In genomic region chr3:179826247-179826637, GRCh38 we compare ENCODE assay signal across 1 cellular context.
TF ChIP-seq lines count a peak whose summit lies in the region.

No MANE protein-coding gene starts in this region.

TF ChIP-seq in GM23338, 12 proteins besides CTCF, POLR2A, EP300 and RAD21:
- TF ChIP-seq, protein P1, sequence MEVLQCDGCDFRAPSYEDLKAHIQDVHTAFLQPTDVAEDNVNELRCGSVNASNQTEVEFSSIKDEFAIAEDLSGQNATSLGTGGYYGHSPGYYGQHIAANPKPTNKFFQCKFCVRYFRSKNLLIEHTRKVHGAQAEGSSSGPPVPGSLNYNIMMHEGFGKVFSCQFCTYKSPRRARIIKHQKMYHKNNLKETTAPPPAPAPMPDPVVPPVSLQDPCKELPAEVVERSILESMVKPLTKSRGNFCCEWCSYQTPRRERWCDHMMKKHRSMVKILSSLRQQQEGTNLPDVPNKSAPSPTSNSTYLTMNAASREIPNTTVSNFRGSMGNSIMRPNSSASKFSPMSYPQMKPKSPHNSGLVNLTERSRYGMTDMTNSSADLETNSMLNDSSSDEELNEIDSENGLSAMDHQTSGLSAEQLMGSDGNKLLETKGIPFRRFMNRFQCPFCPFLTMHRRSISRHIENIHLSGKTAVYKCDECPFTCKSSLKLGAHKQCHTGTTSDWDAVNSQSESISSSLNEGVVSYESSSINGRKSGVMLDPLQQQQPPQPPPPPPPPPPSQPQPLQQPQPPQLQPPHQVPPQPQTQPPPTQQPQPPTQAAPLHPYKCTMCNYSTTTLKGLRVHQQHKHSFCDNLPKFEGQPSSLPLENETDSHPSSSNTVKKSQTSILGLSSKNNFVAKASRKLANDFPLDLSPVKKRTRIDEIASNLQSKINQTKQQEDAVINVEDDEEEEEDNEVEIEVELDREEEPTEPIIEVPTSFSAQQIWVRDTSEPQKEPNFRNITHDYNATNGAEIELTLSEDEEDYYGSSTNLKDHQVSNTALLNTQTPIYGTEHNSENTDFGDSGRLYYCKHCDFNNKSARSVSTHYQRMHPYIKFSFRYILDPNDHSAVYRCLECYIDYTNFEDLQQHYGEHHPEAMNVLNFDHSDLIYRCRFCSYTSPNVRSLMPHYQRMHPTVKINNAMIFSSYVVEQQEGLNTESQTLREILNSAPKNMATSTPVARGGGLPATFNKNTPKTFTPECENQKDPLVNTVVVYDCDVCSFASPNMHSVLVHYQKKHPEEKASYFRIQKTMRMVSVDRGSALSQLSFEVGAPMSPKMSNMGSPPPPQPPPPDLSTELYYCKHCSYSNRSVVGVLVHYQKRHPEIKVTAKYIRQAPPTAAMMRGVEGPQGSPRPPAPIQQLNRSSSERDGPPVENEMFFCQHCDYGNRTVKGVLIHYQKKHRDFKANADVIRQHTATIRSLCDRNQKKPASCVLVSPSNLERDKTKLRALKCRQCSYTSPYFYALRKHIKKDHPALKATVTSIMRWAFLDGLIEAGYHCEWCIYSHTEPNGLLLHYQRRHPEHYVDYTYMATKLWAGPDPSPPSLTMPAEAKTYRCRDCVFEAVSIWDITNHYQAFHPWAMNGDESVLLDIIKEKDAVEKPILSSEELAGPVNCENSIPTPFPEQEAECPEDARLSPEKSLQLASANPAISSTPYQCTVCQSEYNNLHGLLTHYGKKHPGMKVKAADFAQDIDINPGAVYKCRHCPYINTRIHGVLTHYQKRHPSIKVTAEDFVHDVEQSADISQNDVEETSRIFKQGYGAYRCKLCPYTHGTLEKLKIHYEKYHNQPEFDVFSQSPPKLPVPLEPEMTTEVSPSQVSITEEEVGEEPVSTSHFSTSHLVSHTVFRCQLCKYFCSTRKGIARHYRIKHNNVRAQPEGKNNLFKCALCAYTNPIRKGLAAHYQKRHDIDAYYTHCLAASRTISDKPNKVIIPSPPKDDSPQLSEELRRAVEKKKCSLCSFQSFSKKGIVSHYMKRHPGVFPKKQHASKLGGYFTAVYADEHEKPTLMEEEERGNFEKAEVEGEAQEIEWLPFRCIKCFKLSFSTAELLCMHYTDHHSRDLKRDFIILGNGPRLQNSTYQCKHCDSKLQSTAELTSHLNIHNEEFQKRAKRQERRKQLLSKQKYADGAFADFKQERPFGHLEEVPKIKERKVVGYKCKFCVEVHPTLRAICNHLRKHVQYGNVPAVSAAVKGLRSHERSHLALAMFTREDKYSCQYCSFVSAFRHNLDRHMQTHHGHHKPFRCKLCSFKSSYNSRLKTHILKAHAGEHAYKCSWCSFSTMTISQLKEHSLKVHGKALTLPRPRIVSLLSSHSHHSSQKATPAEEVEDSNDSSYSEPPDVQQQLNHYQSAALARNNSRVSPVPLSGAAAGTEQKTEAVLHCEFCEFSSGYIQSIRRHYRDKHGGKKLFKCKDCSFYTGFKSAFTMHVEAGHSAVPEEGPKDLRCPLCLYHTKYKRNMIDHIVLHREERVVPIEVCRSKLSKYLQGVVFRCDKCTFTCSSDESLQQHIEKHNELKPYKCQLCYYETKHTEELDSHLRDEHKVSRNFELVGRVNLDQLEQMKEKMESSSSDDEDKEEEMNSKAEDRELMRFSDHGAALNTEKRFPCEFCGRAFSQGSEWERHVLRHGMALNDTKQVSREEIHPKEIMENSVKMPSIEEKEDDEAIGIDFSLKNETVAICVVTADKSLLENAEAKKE (CRISPR knock-in tag; IDR thresholded peaks at IDR 0.05) = no peak
- TF ChIP-seq CREB1 (CRISPR knock-in tag; IDR thresholded peaks at IDR 0.05; ENCODE audit: low read depth) (no peak), JUNB (IDR thresholded peaks at IDR 0.05; ENCODE audit: unreplicated experiment) (no peak), POLR2AphosphoS5 (IDR thresholded peaks at IDR 0.05; ENCODE audit: low read depth) (no peak), ZNF331 (CRISPR knock-in tag; IDR thresholded peaks at IDR 0.05; ENCODE audit: low read depth) (no peak), EZH2phosphoT487 (IDR thresholded peaks at IDR 0.05; ENCODE audit: unreplicated experiment) (no peak), NANOG (IDR thresholded peaks at IDR 0.05; ENCODE audit: borderline replicate concordance) (no peak)
- TF ChIP-seq, protein P2, sequence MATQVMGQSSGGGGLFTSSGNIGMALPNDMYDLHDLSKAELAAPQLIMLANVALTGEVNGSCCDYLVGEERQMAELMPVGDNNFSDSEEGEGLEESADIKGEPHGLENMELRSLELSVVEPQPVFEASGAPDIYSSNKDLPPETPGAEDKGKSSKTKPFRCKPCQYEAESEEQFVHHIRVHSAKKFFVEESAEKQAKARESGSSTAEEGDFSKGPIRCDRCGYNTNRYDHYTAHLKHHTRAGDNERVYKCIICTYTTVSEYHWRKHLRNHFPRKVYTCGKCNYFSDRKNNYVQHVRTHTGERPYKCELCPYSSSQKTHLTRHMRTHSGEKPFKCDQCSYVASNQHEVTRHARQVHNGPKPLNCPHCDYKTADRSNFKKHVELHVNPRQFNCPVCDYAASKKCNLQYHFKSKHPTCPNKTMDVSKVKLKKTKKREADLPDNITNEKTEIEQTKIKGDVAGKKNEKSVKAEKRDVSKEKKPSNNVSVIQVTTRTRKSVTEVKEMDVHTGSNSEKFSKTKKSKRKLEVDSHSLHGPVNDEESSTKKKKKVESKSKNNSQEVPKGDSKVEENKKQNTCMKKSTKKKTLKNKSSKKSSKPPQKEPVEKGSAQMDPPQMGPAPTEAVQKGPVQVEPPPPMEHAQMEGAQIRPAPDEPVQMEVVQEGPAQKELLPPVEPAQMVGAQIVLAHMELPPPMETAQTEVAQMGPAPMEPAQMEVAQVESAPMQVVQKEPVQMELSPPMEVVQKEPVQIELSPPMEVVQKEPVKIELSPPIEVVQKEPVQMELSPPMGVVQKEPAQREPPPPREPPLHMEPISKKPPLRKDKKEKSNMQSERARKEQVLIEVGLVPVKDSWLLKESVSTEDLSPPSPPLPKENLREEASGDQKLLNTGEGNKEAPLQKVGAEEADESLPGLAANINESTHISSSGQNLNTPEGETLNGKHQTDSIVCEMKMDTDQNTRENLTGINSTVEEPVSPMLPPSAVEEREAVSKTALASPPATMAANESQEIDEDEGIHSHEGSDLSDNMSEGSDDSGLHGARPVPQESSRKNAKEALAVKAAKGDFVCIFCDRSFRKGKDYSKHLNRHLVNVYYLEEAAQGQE (IDR thresholded peaks at IDR 0.05; ENCODE audit: unreplicated experiment) = no peak
- TF ChIP-seq, protein P3, sequence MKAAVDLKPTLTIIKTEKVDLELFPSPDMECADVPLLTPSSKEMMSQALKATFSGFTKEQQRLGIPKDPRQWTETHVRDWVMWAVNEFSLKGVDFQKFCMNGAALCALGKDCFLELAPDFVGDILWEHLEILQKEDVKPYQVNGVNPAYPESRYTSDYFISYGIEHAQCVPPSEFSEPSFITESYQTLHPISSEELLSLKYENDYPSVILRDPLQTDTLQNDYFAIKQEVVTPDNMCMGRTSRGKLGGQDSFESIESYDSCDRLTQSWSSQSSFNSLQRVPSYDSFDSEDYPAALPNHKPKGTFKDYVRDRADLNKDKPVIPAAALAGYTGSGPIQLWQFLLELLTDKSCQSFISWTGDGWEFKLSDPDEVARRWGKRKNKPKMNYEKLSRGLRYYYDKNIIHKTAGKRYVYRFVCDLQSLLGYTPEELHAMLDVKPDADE (IDR thresholded peaks at IDR 0.05) = no peak
